ENCODE assay signal across 12 cellular contexts in genomic region chr22:40009231-40009769, GRCh38. TPM values are rescaled to one million over a fixed set of nuclear protein-coding genes. Genes with fewer than 3 reads are reported as not detected.
DNase-seq lines count a peak whose midpoint lies in the region; ATAC-seq and TF ChIP-seq lines count a peak whose summit lies in the region.
"Had no signal": no experiment of that assay in that cellular context is flagged by ENCODE, and none has a peak within 500 bp of the region (broad histone marks: within the 10 kb centered on the region; RNA-seq: fewer than 3 reads in every experiment).

No MANE protein-coding gene starts in this region.

- H3K4me3 Mint-ChIP-seq in activated naive CD4-positive, alpha-beta T cell treated with anti-CD3 and anti-CD28 coated beads, Interleukin-2, amount 50 U/mL, for 24 hours, result peak overlapping the region; percentile 72
- H3K4me3 Mint-ChIP-seq in T-cell, result peak overlapping the region in 2 of 3 donors; percentile 66 to 76

- intact Hi-C loops in transverse colon (cut with DNase I; ENCODE audit: low total_unique reads), result no loop called here

- H3K9me3 Mint-ChIP-seq in activated naive CD4-positive, alpha-beta T cell treated with anti-CD3 and anti-CD28 coated beads, Interleukin-2, amount 50 U/mL, for 24 hours, result no peaks in the 10 kb centered on the region
- H3K9me3 Mint-ChIP-seq in T-cell, result no peaks in the 10 kb centered on the region

- TF ChIP-seq CTCF in transverse colon (IDR thresholded peaks at IDR 0.05) (no peak), gastroesophageal sphincter (IDR thresholded peaks at IDR 0.05) (no peak)

- no peak for DNase-seq in activated naive CD4-positive, alpha-beta T cell treated with Interleukin-2 at 50 U/mL for 16 hours
- DNase-seq in T-cell (no peak), iPS DF 4.7 (ENCODE audit: extremely low read depth, low spot score) (peak; percentile 69), transverse colon (peak; percentile 29)
- DNase-seq in stimulated activated CD4-positive, alpha-beta T cell treated with anti-CD3 and anti-CD28 coated beads, Interleukin-15, amount 100 ng/mL, for 24 hours, result no peak
- DNase-seq: anterior cingulate cortex, right lobe of liver, substantia nigra had no signal

- H3K27me3 ChIP-seq in transverse colon (peaks cover 11% of the 10 kb centered on the region), gastroesophageal sphincter (peaks cover 61% of the 10 kb centered on the region)
- H3K27me3 ChIP-seq: right lobe of liver had no signal

- peaks cover 0 to 24% (median 4%) of the 10 kb centered on the region in 4 donors for H3K4me1 ChIP-seq in transverse colon
- no peaks in the 10 kb centered on the region for H3K4me1 ChIP-seq in gastroesophageal sphincter
- H3K4me1 ChIP-seq: right lobe of liver had no signal

- H3K36me3 ChIP-seq in transverse colon, result no peaks in the 10 kb centered on the region
- no peaks in the 10 kb centered on the region for H3K36me3 ChIP-seq in gastroesophageal sphincter
- H3K36me3 ChIP-seq: right lobe of liver had no signal

- H3K27me3 Mint-ChIP-seq in activated naive CD4-positive, alpha-beta T cell treated with anti-CD3 and anti-CD28 coated beads, Interleukin-2, amount 50 U/mL, for 24 hours, result no peaks in the 10 kb centered on the region
- peaks cover 3 to 44% of the 10 kb centered on the region in 2 donors for H3K27me3 Mint-ChIP-seq in T-cell

- POLR2A ChIA-PET in T-cell (lab: Charles Lee), result interaction anchor here in 1 of 2 donors (0.7 to 1.6 kb wide), 2 partner anchors 35 to 1770 kb away, joined by 4 to 5 read pairs; no protein-coding TSS in a partner anchor

- in situ Hi-C loops in transverse colon (cut with MboI; ENCODE audit: low pct_ligation_motif_present in 1 of 4, low pct_unique_long_range_greater_than_20kb in 1 of 4, low sequenced_read_pairs in 3 of 4), result no loop called here

- CTCF ChIA-PET in T-cell (lab: Charles Lee), result interaction anchor here (0.5 to 1.0 kb wide), 4 partner anchors 10 to 490 kb away, joined by 3 to 4 read pairs (median 3); no protein-coding TSS in a partner anchor

- H3K4me3 ChIP-seq in transverse colon, result no peak overlapping the region
- no peak overlapping the region for H3K4me3 ChIP-seq in gastroesophageal sphincter
- H3K4me3 ChIP-seq: right lobe of liver had no signal

- H3K27ac ChIP-seq in transverse colon (no peak overlapping the region), gastroesophageal sphincter (no peak overlapping the region)
- H3K27ac ChIP-seq: right lobe of liver had no signal

- H3K4me1 Mint-ChIP-seq in activated naive CD4-positive, alpha-beta T cell treated with anti-CD3 and anti-CD28 coated beads, Interleukin-2, amount 50 U/mL, for 24 hours, result peaks cover 14% of the 10 kb centered on the region
- H3K4me1 Mint-ChIP-seq in T-cell, result peaks cover 15 to 17% (median 15%) of the 10 kb centered on the region in 3 donors

- H3K36me3 Mint-ChIP-seq in activated naive CD4-positive, alpha-beta T cell treated with anti-CD3 and anti-CD28 coated beads, Interleukin-2, amount 50 U/mL, for 24 hours, result no peaks in the 10 kb centered on the region
- H3K36me3 Mint-ChIP-seq in T-cell, result no peaks in the 10 kb centered on the region

- TF ChIP-seq POLR2A in transverse colon (IDR thresholded peaks at IDR 0.05) (no peak), gastroesophageal sphincter (IDR thresholded peaks at IDR 0.05) (no peak)

- 8 to 33% methylated on average over 2 to 12 of the region's 12 CpGs for WGBS in transverse colon (ENCODE audit: low coverage in 1 of 2), 2 donors
- WGBS in gastroesophageal sphincter (ENCODE audit: low coverage in 1 of 2), 2 donors, result 15 to 18% methylated on average over 5 to 7 of the region's 12 CpGs

- H3K9me3 ChIP-seq in transverse colon (no peaks in the 10 kb centered on the region), gastroesophageal sphincter (no peaks in the 10 kb centered on the region)
- H3K9me3 ChIP-seq: right lobe of liver had no signal

- ATAC-seq in T-cell (replicated peaks in 1 of 4) (peak in 2 of 4 experiments; percentile 14 to 15), gastroesophageal sphincter (no peak), HG03097 (IDR thresholded peaks at IDR 0.05; ENCODE audit: low FRiP score, unreplicated experiment) (no peak)

- no peak for TF ChIP-seq EP300 in transverse colon (IDR thresholded peaks at IDR 0.05; ENCODE audit: low read depth)
- no peak for TF ChIP-seq EP300 in gastroesophageal sphincter (IDR thresholded peaks at IDR 0.05)

- H3K27ac Mint-ChIP-seq in activated naive CD4-positive, alpha-beta T cell treated with anti-CD3 and anti-CD28 coated beads, Interleukin-2, amount 50 U/mL, for 24 hours, result peak overlapping the region; percentile 55
- peak overlapping the region; percentile 6 to 31 for H3K27ac Mint-ChIP-seq in T-cell

RNA-seq across cellular contexts. Expression of gene FAM83F, which starts 14.5 kb away (rescaled TPM):
- total RNA-seq in T-cell (1 to 10 TPM in 2 of 5 donors, under 1 TPM in 3; 0.26 to 4.9 (median 0.79) TPM), transverse colon (10 to 100 TPM; 18.7 to 36.3 (median 25.4) TPM), gastroesophageal sphincter (1 to 10 TPM in 2 of 4 donors, under 1 TPM in 2; 0.46 to 4.2 (median 0.81) TPM)

RNA-seq across cellular contexts. Expression of gene TMA7B, which starts 49.1 kb away (rescaled TPM):
- total RNA-seq in T-cell, result 10 to 100 TPM in 2 of 5 donors, 1 to 10 TPM in 3; 7.8 to 18.9 (median 9.0) TPM
- under 1 TPM in 1 of 4 donors, not detected in 3; 0.80 TPM for total RNA-seq in transverse colon
- not detected for total RNA-seq in gastroesophageal sphincter
- total RNA-seq: glomerular endothelial cell had no signal

Comparison
In these comparisons a context has a peak if more than half of its experiments do, and no peak if none do; other contexts are left out.
1. DNase-seq: peak in iPS DF 4.7 (single experiment) and transverse colon (single experiment); none in activated naive CD4-positive, alpha-beta T cell treated with Interleukin-2 at 50 U/mL for 16 hours (single experiment), T-cell (0 of 34) and stimulated activated CD4-positive, alpha-beta T cell treated with anti-CD3 and anti-CD28 coated beads, Interleukin-15, amount 100 ng/mL, for 24 hours (single experiment).
2. RNA of gene TMA7B, which starts 49.1 kb away (total RNA-seq): 7.8 to 18.9 TPM in T-cell; 0.80 TPM in transverse colon and not detected in gastroesophageal sphincter; every median in the first group is over 4 times any median in the second.